Comparison of ENCODE assay signal across 14 cellular contexts in the genomic region with DNA sequence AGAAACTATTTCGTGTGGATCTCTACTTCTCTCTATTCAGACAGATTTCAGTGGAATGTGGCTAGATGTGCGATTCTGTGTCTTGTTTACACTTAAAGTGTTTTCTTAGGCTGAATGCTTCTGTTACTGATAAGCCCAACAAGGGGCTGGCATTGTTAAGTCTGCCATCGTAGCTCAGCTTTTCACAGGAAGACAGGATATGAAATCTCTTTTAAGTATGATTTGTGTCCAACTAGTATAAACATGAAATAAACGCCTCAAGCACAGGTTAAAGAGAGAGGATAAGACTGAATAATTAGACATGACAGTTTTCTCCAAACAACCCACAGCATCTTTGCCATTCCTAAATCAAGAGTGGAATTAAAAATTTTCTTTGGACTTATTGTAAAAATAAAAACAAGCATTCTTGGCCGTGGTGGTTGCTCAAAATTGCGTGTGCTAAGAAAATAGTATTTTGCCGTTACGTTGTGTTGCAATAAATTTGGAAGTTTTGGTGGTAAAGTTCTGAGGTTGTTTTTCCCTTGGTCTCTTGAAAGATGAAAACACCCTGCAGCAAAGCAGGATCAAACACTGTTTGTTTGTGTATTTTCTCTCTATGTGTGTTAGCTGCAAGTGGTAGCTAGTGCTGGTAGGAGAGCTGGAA. TPM values are rescaled to one million over a fixed set of nuclear protein-coding genes. Genes with fewer than 3 reads are reported as not detected.
DNase-seq lines count a peak whose midpoint lies in the region; ATAC-seq, FAIRE-seq and TF ChIP-seq lines count a peak whose summit lies in the region.
"Had no signal": no experiment of that assay in that cellular context is flagged by ENCODE, and none has a peak within 500 bp of the region (broad histone marks: within the 10 kb centered on the region; RNA-seq: fewer than 3 reads in every experiment).

No MANE protein-coding gene starts in this region.

- peak overlapping the region; percentile 31 to 35 for H3K27ac ChIP-seq in right atrium auricular region
- H3K27ac ChIP-seq: upper lobe of right lung had no signal

- no peaks in the 10 kb centered on the region for H3K4me1 ChIP-seq in right atrium auricular region
- H3K4me1 ChIP-seq: upper lobe of right lung had no signal

- ATAC-seq in HG03108 (IDR thresholded peaks at IDR 0.05; ENCODE audit: unreplicated experiment) (no peak), HG02642 (IDR thresholded peaks at IDR 0.05; ENCODE audit: poor library complexity, unreplicated experiment) (no peak)
- ATAC-seq: upper lobe of right lung had no signal

- DNase-seq in right atrium auricular region (ENCODE audit: low spot score) (no peak), cardiac septum (ENCODE audit: low spot score) (no peak), iris pigment epithelial cell (ENCODE audit: low read depth) (peak; percentile 44), NCI-H446 treated with DMSO at 0.1 percent for 48 hours (lab: John Stamatoyannopoulos, UW) (no peak), NCI-H2227 treated with DMSO at 0.1 percent for 48 hours (lab: John Stamatoyannopoulos, UW) (no peak)
- DNase-seq: activated CD8-positive, alpha-beta memory T cell treated with anti-CD3 and anti-CD28 coated beads, Interleukin-2, amount 50 U/mL, for 4 hours; activated naive CD8-positive, alpha-beta T cell treated with anti-CD3 and anti-CD28 coated beads, Interleukin-2, amount 10 ng/mL, durations not matched to agents 7 days and 5 days; DMS79; HCEC 1CT; KBM-7; upper lobe of right lung had no signal

- H3K4me3 ChIP-seq in right atrium auricular region, result peak overlapping the region; percentile 24 to 28
- H3K4me3 ChIP-seq: upper lobe of right lung had no signal

- intact Hi-C loops in cardiac septum (cut with DNase I), result no loop called here

- FAIRE-seq in TTC549 (lab: Jason Lieb, UNC), result peak; percentile 42

- no peaks in the 10 kb centered on the region for H3K9me3 ChIP-seq in right atrium auricular region
- H3K9me3 ChIP-seq: upper lobe of right lung had no signal

- no peaks in the 10 kb centered on the region for H3K36me3 ChIP-seq in right atrium auricular region
- H3K36me3 ChIP-seq: upper lobe of right lung had no signal

- H3K27me3 ChIP-seq in right atrium auricular region, result no peaks in the 10 kb centered on the region
- H3K27me3 ChIP-seq: upper lobe of right lung had no signal

- TF ChIP-seq CTCF in right atrium auricular region (IDR thresholded peaks at IDR 0.05), result no peak

RNA-seq across cellular contexts. Expression of gene VIT, which starts 1.0 kb away (rescaled TPM):
- 10 to 100 TPM; 12.3 to 16.9 TPM for total RNA-seq in right atrium auricular region
- 2.6 TPM for total RNA-seq in cardiac septum
- total RNA-seq: activated naive CD8-positive, alpha-beta T cell treated with anti-CD3 and anti-CD28 coated beads, Interleukin-2, amount 10 ng/mL, durations not matched to agents 7 days and 5 days had no signal
